1 cellular context compared by ENCODE assay signal in genomic region chr10:124418726-124419501, GRCh38.
A peak's percentile ranks its signal among the peaks of the same experiment; 100 is the strongest.
TF ChIP-seq lines count a peak whose summit lies in the region.

OAT (minus strand) TSS chr10:124418923; CDS start chr10:124412171, 6,752 bp downstream.

TF ChIP-seq in HEK293, 187 proteins besides CTCF, POLR2A, EP300 and RAD21 (continued from another document):
- peak; percentile 80 for TF ChIP-seq ZBTB26 (tag by site-specific recombination; optimal IDR thresholded peaks at IDR 0.05)
- no peak for TF ChIP-seq ZNF214 (tag by site-specific recombination; IDR thresholded peaks at IDR 0.05; ENCODE audit: borderline replicate concordance)
- 0 out of 2 replicates have a peak, but pooled peaks have one; percentile 20 for TF ChIP-seq ZNF777 (tag by site-specific recombination; IDR thresholded peaks at IDR 0.05; ENCODE audit: borderline replicate concordance)
- no peak for TF ChIP-seq KLF9 (tag by site-specific recombination; IDR thresholded peaks at IDR 0.05; ENCODE audit: low read depth)
- TF ChIP-seq TCF7L2 (IDR thresholded peaks at IDR 0.05; ENCODE audit: borderline replicate concordance, low read depth, low read length), result no peak
- no peak for TF ChIP-seq BCL6B (tag by site-specific recombination; IDR thresholded peaks at IDR 0.05)
- TF ChIP-seq ZNF302 (tag by site-specific recombination; IDR thresholded peaks at IDR 0.05; ENCODE audit: low read depth), result no peak
- no peak for TF ChIP-seq ZNF621 (tag by site-specific recombination; IDR thresholded peaks at IDR 0.05)
- no peak for TF ChIP-seq REPIN1 (tag by site-specific recombination; IDR thresholded peaks at IDR 0.05; ENCODE audit: low read depth)
- 0 out of 2 replicates have a peak, but pooled peaks have one; percentile 39 for TF ChIP-seq ZBTB11 (tag by site-specific recombination; conservative IDR thresholded peaks at IDR 0.05; ENCODE audit: low read depth)
- no peak for TF ChIP-seq ZNF37A (tag by site-specific recombination; IDR thresholded peaks at IDR 0.05)
- no peak; the same call in 1 of the 2 replicates for TF ChIP-seq ZNF692 (tag by site-specific recombination; IDR thresholded peaks at IDR 0.05)
- no peak for TF ChIP-seq ZNF530 (tag by site-specific recombination; IDR thresholded peaks at IDR 0.05; ENCODE audit: low read depth)
- no peak for TF ChIP-seq ZNF747 (tag by site-specific recombination; IDR thresholded peaks at IDR 0.05)
- TF ChIP-seq ZNF23 (tag by site-specific recombination; IDR thresholded peaks at IDR 0.05; ENCODE audit: borderline replicate concordance), result no peak
- TF ChIP-seq ZBTB21 (tag by site-specific recombination; IDR thresholded peaks at IDR 0.05), result no peak
- no peak for TF ChIP-seq ZNF398 (tag by site-specific recombination; IDR thresholded peaks at IDR 0.05)
- TF ChIP-seq ZNF571 (tag by site-specific recombination; IDR thresholded peaks at IDR 0.05), result no peak
- TF ChIP-seq ZSCAN18 (tag by site-specific recombination; IDR thresholded peaks at IDR 0.05), result no peak
- TF ChIP-seq ZNF426 (tag by site-specific recombination; IDR thresholded peaks at IDR 0.05), result no peak
- 0 out of 2 replicates have a peak, but pooled peaks have one; percentile 20 for TF ChIP-seq BCL11B (tag by site-specific recombination; IDR thresholded peaks at IDR 0.05; ENCODE audit: low read depth)
- no peak for TF ChIP-seq ZNF114 (tag by site-specific recombination; IDR thresholded peaks at IDR 0.05)
- no peak for TF ChIP-seq ZNF677 (tag by site-specific recombination; IDR thresholded peaks at IDR 0.05)
- peak; percentile 94 for TF ChIP-seq SCRT2 (tag by site-specific recombination; IDR thresholded peaks at IDR 0.05)
- no peak for TF ChIP-seq ZNF544 (tag by site-specific recombination; IDR thresholded peaks at IDR 0.05)
- TF ChIP-seq ZNF280D (tag by site-specific recombination; IDR thresholded peaks at IDR 0.05), result no peak
- no peak for TF ChIP-seq ZNF221 (tag by site-specific recombination; IDR thresholded peaks at IDR 0.05; ENCODE audit: borderline replicate concordance)
- TF ChIP-seq ZNF518A (tag by site-specific recombination; conservative IDR thresholded peaks at IDR 0.05; ENCODE audit: low read depth), result no peak
- 0 out of 2 replicates have a peak, but pooled peaks have one; percentile 41 for TF ChIP-seq ZNF324 (tag by site-specific recombination; IDR thresholded peaks at IDR 0.05)
- peak; percentile 8; the same call in 1 of the 2 replicates for TF ChIP-seq ZSCAN30 (tag by site-specific recombination; IDR thresholded peaks at IDR 0.05)
- no peak for TF ChIP-seq ZNF155 (tag by site-specific recombination; IDR thresholded peaks at IDR 0.05)
- TF ChIP-seq ZNF791 (tag by site-specific recombination; IDR thresholded peaks at IDR 0.05), result no peak
- TF ChIP-seq ZNF558 (tag by site-specific recombination; IDR thresholded peaks at IDR 0.05), result no peak
- TF ChIP-seq SP3 (tag by site-specific recombination; IDR thresholded peaks at IDR 0.05), result peak; percentile 95
- TF ChIP-seq ZNF48 (tag by site-specific recombination; IDR thresholded peaks at IDR 0.05), result no peak
- TF ChIP-seq ZSCAN16 (tag by site-specific recombination; IDR thresholded peaks at IDR 0.05), result no peak
